ENCODE assay signal across 17 cellular contexts in the genomic region with DNA sequence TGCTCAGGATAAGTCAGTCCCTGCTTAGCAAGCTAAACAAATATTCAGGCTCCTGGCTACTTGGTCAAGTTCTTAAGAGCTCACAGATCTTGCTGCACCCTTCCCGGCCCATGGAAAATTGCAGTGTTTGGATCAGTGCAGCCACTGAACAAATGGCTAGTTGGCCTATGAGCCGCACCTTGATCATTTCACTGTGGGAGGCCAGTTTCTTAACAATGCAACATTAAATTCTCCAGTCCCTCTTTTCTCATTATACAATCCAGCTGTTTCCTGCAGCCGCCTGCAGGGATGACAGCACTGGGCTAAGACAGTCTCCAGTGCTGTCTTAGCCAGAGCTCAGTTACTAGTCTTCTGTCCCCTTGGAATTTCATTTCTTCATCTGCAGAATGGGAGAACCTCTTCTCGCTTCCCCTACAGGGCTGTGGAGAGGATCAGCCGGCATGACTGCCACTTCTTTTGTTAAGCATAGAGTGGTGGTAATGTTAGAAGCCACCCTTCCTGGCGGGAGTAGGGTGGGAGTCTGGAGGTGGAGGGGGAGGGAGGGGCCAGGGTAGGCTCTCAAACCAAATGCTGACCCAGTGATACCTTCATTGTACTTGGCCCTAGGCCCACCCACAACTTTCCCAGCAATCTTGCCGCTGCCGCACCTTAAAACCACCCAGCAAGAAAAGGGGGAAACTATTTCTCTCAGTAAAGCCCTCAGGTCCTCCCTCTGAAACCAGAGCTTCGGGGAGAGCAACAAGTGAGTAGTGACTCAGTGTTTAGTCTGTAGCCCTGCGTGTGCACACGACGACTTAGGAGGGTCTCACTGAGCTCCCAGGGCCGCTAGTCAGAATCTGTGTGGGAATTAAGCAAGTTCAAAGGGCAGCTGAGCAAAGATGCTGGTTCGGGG.
DNase-seq lines count a peak whose midpoint lies in the region; ATAC-seq, FAIRE-seq and TF ChIP-seq lines count a peak whose summit lies in the region.
"Had no signal": no experiment of that assay in that cellular context is flagged by ENCODE, and none has a peak within 500 bp of the region (broad histone marks: within the 10 kb centered on the region; RNA-seq: fewer than 3 reads in every experiment).

No MANE protein-coding gene starts in this region.

- peaks cover 0 to 8% (median 0%) of the 10 kb centered on the region in 3 donors for H3K27me3 ChIP-seq in sigmoid colon
- H3K27me3 ChIP-seq: ascending aorta had no signal

- intact Hi-C loops in sigmoid colon (cut with DNase I), result no loop called here

- H3K4me1 ChIP-seq in sigmoid colon, result peaks cover 0 to 13% (median 11%) of the 10 kb centered on the region in 4 donors
- H3K4me1 ChIP-seq: ascending aorta had no signal

- peak overlapping the region in 1 of 4 donors; percentile 22 for H3K27ac ChIP-seq in sigmoid colon
- H3K27ac ChIP-seq: ascending aorta had no signal

- DNase-seq in astrocyte of the hippocampus (ENCODE audit: low read depth, low spot score), result peak; percentile 71
- DNase-seq in hepatic stellate cell (ENCODE audit: low spot score), result peak; percentile 43
- DNase-seq in sigmoid colon, result peak; percentile 72
- no peak for DNase-seq in central memory CD4-positive, alpha-beta T cell
- DNase-seq in H54 (ENCODE audit: insufficient read length, low spot score), result no peak
- DNase-seq: CD4-positive, alpha-beta memory T cell; left colon; NCI-H1436; NCI-H446 treated with DMSO at 0.1 percent for 48 hours; stomach had no signal

- no peak for TF ChIP-seq POLR2A in sigmoid colon (IDR thresholded peaks at IDR 0.05)
- no peak for TF ChIP-seq POLR2A in H54 (IDR thresholded peaks at IDR 0.05; ENCODE audit: low read depth, low read length)

- ATAC-seq in HG03460 (IDR thresholded peaks at IDR 0.05; ENCODE audit: unreplicated experiment) (no peak), GM21447 (IDR thresholded peaks at IDR 0.05; ENCODE audit: unreplicated experiment) (no peak)
- ATAC-seq: K562, left colon had no signal

- 59 to 65% methylated on average over 14 of the region's 14 CpGs for WGBS in sigmoid colon, 2 donors

- TF ChIP-seq CTCF in sigmoid colon (IDR thresholded peaks at IDR 0.05), result no peak

- TF ChIP-seq RAD21 in Ishikawa (IDR thresholded peaks at IDR 0.05; ENCODE audit: low read depth), result no peak

- H3K36me3 ChIP-seq in sigmoid colon, result no peaks in the 10 kb centered on the region
- H3K36me3 ChIP-seq: ascending aorta, stomach had no signal

- TF ChIP-seq EP300 in Ishikawa (IDR thresholded peaks at IDR 0.05; ENCODE audit: borderline replicate concordance) (no peak), sigmoid colon (IDR thresholded peaks at IDR 0.05) (no peak)

- H3K4me3 ChIP-seq in sigmoid colon, result no peak overlapping the region
- H3K4me3 ChIP-seq: ascending aorta, K562, skin epidermis, stomach had no signal

- no peaks in the 10 kb centered on the region for H3K9me3 ChIP-seq in sigmoid colon
- H3K9me3 ChIP-seq: ascending aorta, stomach had no signal

- FAIRE-seq in H54 (lab: Jason Lieb, UNC), result no peak
- FAIRE-seq: endometrium, K562 had no signal

TF ChIP-seq in Ishikawa, 13 proteins besides CTCF, POLR2A, EP300 and RAD21:
- TF ChIP-seq, protein P1, sequence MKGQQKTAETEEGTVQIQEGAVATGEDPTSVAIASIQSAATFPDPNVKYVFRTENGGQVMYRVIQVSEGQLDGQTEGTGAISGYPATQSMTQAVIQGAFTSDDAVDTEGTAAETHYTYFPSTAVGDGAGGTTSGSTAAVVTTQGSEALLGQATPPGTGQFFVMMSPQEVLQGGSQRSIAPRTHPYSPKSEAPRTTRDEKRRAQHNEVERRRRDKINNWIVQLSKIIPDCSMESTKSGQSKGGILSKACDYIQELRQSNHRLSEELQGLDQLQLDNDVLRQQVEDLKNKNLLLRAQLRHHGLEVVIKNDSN (IDR thresholded peaks at IDR 0.05), result no peak
- no peak for TF ChIP-seq YY1 (IDR thresholded peaks at IDR 0.05; ENCODE audit: low read depth)
- 0 out of 2 replicates have a peak, but pooled peaks have one; percentile 32 for TF ChIP-seq TCF12 (IDR thresholded peaks at IDR 0.05; ENCODE audit: low read depth)
- TF ChIP-seq, protein P2, sequence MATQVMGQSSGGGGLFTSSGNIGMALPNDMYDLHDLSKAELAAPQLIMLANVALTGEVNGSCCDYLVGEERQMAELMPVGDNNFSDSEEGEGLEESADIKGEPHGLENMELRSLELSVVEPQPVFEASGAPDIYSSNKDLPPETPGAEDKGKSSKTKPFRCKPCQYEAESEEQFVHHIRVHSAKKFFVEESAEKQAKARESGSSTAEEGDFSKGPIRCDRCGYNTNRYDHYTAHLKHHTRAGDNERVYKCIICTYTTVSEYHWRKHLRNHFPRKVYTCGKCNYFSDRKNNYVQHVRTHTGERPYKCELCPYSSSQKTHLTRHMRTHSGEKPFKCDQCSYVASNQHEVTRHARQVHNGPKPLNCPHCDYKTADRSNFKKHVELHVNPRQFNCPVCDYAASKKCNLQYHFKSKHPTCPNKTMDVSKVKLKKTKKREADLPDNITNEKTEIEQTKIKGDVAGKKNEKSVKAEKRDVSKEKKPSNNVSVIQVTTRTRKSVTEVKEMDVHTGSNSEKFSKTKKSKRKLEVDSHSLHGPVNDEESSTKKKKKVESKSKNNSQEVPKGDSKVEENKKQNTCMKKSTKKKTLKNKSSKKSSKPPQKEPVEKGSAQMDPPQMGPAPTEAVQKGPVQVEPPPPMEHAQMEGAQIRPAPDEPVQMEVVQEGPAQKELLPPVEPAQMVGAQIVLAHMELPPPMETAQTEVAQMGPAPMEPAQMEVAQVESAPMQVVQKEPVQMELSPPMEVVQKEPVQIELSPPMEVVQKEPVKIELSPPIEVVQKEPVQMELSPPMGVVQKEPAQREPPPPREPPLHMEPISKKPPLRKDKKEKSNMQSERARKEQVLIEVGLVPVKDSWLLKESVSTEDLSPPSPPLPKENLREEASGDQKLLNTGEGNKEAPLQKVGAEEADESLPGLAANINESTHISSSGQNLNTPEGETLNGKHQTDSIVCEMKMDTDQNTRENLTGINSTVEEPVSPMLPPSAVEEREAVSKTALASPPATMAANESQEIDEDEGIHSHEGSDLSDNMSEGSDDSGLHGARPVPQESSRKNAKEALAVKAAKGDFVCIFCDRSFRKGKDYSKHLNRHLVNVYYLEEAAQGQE (IDR thresholded peaks at IDR 0.05; ENCODE audit: low read depth), result no peak
- no peak for TF ChIP-seq EGR1 (IDR thresholded peaks at IDR 0.05)
- no peak for TF ChIP-seq TAF1 (IDR thresholded peaks at IDR 0.05; ENCODE audit: low read depth)

Comparison
In these comparisons a context has a peak if more than half of its experiments do, and no peak if none do; other contexts are left out.
1. DNase-seq: peak in astrocyte of the hippocampus (single experiment), hepatic stellate cell (single experiment) and sigmoid colon (single experiment); none in central memory CD4-positive, alpha-beta T cell (single experiment) and H54 (single experiment).